ENCODE assay signal across 8 cellular contexts in genomic region chrX:106726485-106727437, GRCh38. TPM values are rescaled to one million over a fixed set of nuclear protein-coding genes. Genes with fewer than 3 reads are reported as not detected.
DNase-seq lines count a peak whose midpoint lies in the region; ATAC-seq, FAIRE-seq and TF ChIP-seq lines count a peak whose summit lies in the region.

A gene with protein sequence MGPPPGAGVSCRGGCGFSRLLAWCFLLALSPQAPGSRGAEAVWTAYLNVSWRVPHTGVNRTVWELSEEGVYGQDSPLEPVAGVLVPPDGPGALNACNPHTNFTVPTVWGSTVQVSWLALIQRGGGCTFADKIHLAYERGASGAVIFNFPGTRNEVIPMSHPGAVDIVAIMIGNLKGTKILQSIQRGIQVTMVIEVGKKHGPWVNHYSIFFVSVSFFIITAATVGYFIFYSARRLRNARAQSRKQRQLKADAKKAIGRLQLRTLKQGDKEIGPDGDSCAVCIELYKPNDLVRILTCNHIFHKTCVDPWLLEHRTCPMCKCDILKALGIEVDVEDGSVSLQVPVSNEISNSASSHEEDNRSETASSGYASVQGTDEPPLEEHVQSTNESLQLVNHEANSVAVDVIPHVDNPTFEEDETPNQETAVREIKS (plus strand): TSS chrX:106726701. CDS start chrX:106726914, 213 bp downstream.

- BruUV-seq in mammary epithelial cell (replicated peaks; lab: Mats Ljungman, UMichigan): no TSS peak

- no peak for TF ChIP-seq CTCF in mammary epithelial cell (conservative IDR thresholded peaks at IDR 0.05 in 1 of 2, IDR thresholded peaks at IDR 0.05 in 1 of 2; ENCODE audit: extremely low read depth in 1 of 2, insufficient read depth in 1 of 2, low read depth in 1 of 2, low read length in 2 of 2)
- TF ChIP-seq CTCF in keratinocyte (optimal IDR thresholded peaks at IDR 0.05 in 1 of 3, IDR thresholded peaks at IDR 0.05 in 1 of 3, conservative IDR thresholded peaks at IDR 0.05 in 1 of 3; ENCODE audit: extremely low read depth in 1 of 3, insufficient read depth in 2 of 3, low read length in 3 of 3): no peak

- H3K4me2 ChIP-seq in mammary epithelial cell (ENCODE audit: insufficient read depth, low read depth, low read length) (peak within 1 kb of the TSS; percentile 96), keratinocyte (ENCODE audit: control insufficient read depth, extremely low read depth, insufficient read depth, low read depth, low read length) (peak within 1 kb of the TSS; percentile 81)

- H3K36me3 ChIP-seq in mammary epithelial cell (ENCODE audit: insufficient read depth, low read length) (no peaks in the 10 kb centered on the region), keratinocyte (ENCODE audit: control insufficient read depth in 2 of 2, extremely low read depth in 1 of 2, insufficient read depth in 2 of 2, low read length in 2 of 2) (no peaks in the 10 kb centered on the region)

- WGBS in mammary epithelial cell (ENCODE audit: low coverage, missing lambda C conversion rate): 35% methylated on average over 26 of the region's 79 CpGs

- peak within 1 kb of the TSS; percentile 13 for H3K27ac ChIP-seq in mammary epithelial cell (ENCODE audit: insufficient read depth, low read depth, low read length)
- H3K27ac ChIP-seq in keratinocyte (ENCODE audit: control insufficient read depth, insufficient read depth, low read length): peak within 1 kb of the TSS; percentile 70

- peaks cover 7% of the 10 kb centered on the region for H3K4me1 ChIP-seq in mammary epithelial cell (ENCODE audit: insufficient read depth, low read length)
- no peaks in the 10 kb centered on the region for H3K4me1 ChIP-seq in keratinocyte (ENCODE audit: control insufficient read depth, extremely low read depth, insufficient read depth, low read length)

- ATAC-seq in GM18520 (IDR thresholded peaks at IDR 0.05; ENCODE audit: unreplicated experiment): no peak

- CTCF ChIA-PET in mammary epithelial cell (lab: Charles Lee; ENCODE audit: low non-redundant PET): interaction anchor here (0.6 kb wide), 1 partner anchor 19 kb away, joined by 3 read pairs; no protein-coding TSS in a partner anchor

- dilution Hi-C loops in mammary epithelial cell (cut with HindIII; ENCODE audit: low sequenced_read_pairs) (no loop called here), keratinocyte (cut with MboI; ENCODE audit: extremely low pct_ligation_motif_present, low sequenced_read_pairs) (no loop called here)

- intact Hi-C loops in mammary epithelial cell (cut with micrococcal nuclease): loop anchor here (2.0 kb wide), 1 partner anchor 114 kb away; no protein-coding TSS in a partner anchor

- DNase-seq in NCI-H524 (lab: John Stamatoyannopoulos, UW) (peak; percentile 57 to 74), NCI-H524 treated with DMSO at 0.1 percent for 48 hours (lab: John Stamatoyannopoulos, UW) (no peak), NCI-H774 (lab: John Stamatoyannopoulos, UW) (peak; percentile 65), mammary epithelial cell (peak; percentile 62), keratinocyte (ENCODE audit: low read depth, low spot score) (no peak), NCI-H2029 (lab: John Stamatoyannopoulos, UW) (no peak)
- peak; percentile 18 to 43 for DNase-seq in stimulated activated CD4-positive, alpha-beta T cell treated with anti-CD3 and anti-CD28 coated beads, Interleukin-2, amount 100 ng/mL, for 24 hours

- peak within 1 kb of the TSS; percentile 51 to 72 (median 71) for H3K4me3 ChIP-seq in mammary epithelial cell (replicated peaks in 1 of 3; ENCODE audit: insufficient read depth in 1 of 3, low read depth in 2 of 3, low read length in 3 of 3)
- H3K4me3 ChIP-seq in keratinocyte (ENCODE audit: control insufficient read depth in 2 of 3, extremely low read depth in 1 of 3, insufficient read depth in 2 of 3, low read depth in 1 of 3, low read length in 3 of 3): peak within 1 kb of the TSS; percentile 62 to 76 (median 69)

- H3K9me1 ChIP-seq in keratinocyte (ENCODE audit: control insufficient read depth, extremely low read depth, insufficient read depth, low read length): no peaks in the 10 kb centered on the region

- H3K27me3 ChIP-seq in mammary epithelial cell (ENCODE audit: insufficient read depth, low read length) (no peaks in the 10 kb centered on the region), keratinocyte (ENCODE audit: control insufficient read depth, extremely low read depth, insufficient read depth, low read length) (peaks cover 3% of the 10 kb centered on the region)

- H3K79me2 ChIP-seq in mammary epithelial cell (ENCODE audit: insufficient read depth, low read length) (no peaks in the 10 kb centered on the region), keratinocyte (ENCODE audit: control insufficient read depth, insufficient read depth, low read length) (peaks cover 17% of the 10 kb centered on the region)

- H3K9me3 ChIP-seq in mammary epithelial cell (replicated peaks; ENCODE audit: insufficient read depth, low read length): no peaks in the 10 kb centered on the region
- H3K9me3 ChIP-seq in keratinocyte (ENCODE audit: control insufficient read depth, low read depth, low read length): no peaks in the 10 kb centered on the region

- H4K20me1 ChIP-seq in mammary epithelial cell (ENCODE audit: insufficient read depth, low read length) (no peaks in the 10 kb centered on the region), keratinocyte (ENCODE audit: control insufficient read depth, extremely low read depth, insufficient read depth, low read length) (no peaks in the 10 kb centered on the region)

- in situ Hi-C loops in mammary epithelial cell (cut with MboI; ENCODE audit: low sequenced_read_pairs in 2 of 2): no loop called here

- H2AFZ ChIP-seq in mammary epithelial cell (ENCODE audit: low read depth, low read length): peak within 1 kb of the TSS; percentile 87
- H2AFZ ChIP-seq in keratinocyte (ENCODE audit: control insufficient read depth, low read length): peak within 1 kb of the TSS; percentile 76

- no peak for FAIRE-seq in keratinocyte (lab: Jason Lieb, UNC)

- peak within 1 kb of the TSS; percentile 52 for H3K9ac ChIP-seq in mammary epithelial cell (ENCODE audit: insufficient read depth, low read length)
- peak within 1 kb of the TSS; percentile 81 for H3K9ac ChIP-seq in keratinocyte (ENCODE audit: control insufficient read depth, extremely low read depth, insufficient read depth, low read length)

RNA-seq across cellular contexts. Expression of the gene that starts here (rescaled TPM):
- total RNA-seq in mammary epithelial cell: 10 to 100 TPM in 1 of 2 donors, 1 to 10 TPM in 1; 2.0 to 25.3 TPM
- polyA plus RNA-seq in mammary epithelial cell: 4.1 TPM
- polyA minus RNA-seq in mammary epithelial cell: 6.2 TPM
- 14.7 to 24.0 TPM (median 20.1 TPM) in 3 replicates for polyA plus RNA-seq in keratinocyte
- 48.7 TPM for polyA plus RNA-seq in keratinocyte (2011; ENCODE audit: low read depth)
- 7.1 and 11.4 TPM in 2 replicates for polyA plus RNA-seq in keratinocyte (2011; cell fraction: cytosol; rRNA removed)
- 30.8 and 36.7 TPM in 2 replicates for polyA plus RNA-seq in keratinocyte (2011; cell fraction: nucleus; rRNA removed)
- polyA plus RNA-seq in keratinocyte (2012; ENCODE audit: low replicate concordance): 17.3 and 24.5 TPM in 2 replicates
- 4.3 to 23.6 TPM (median 18.8 TPM) in 3 replicates for polyA minus RNA-seq in keratinocyte
- polyA minus RNA-seq in keratinocyte (2011; cell fraction: cytosol; rRNA and poly(A)+ RNA removed): 28.8 TPM
- 41.2 and 53.3 TPM in 2 replicates for polyA minus RNA-seq in keratinocyte (2011; cell fraction: nucleus; rRNA and poly(A)+ RNA removed)

Comparison
In these comparisons a context has a peak if more than half of its experiments do, and no peak if none do; other contexts are left out.
1. DNase-seq: peak in NCI-H524 (2 of 2), NCI-H774 (single experiment), mammary epithelial cell (single experiment) and stimulated activated CD4-positive, alpha-beta T cell treated with anti-CD3 and anti-CD28 coated beads, Interleukin-2, amount 100 ng/mL, for 24 hours (2 of 2); none in NCI-H524 treated with DMSO at 0.1 percent for 48 hours (single experiment), keratinocyte (single experiment) and NCI-H2029 (single experiment).